In genomic region chrX:72609313-72609712, GRCh38 we compare ENCODE assay signal across 11 cellular contexts. TPM values are rescaled to one million over a fixed set of nuclear protein-coding genes. Genes with fewer than 3 reads are reported as not detected.
A peak's percentile ranks its signal among the peaks of the same experiment; 100 is the strongest.
DNase-seq lines count a peak whose midpoint lies in the region; ATAC-seq, FAIRE-seq and TF ChIP-seq lines count a peak whose summit lies in the region.
"Had no signal": no experiment of that assay in that cellular context is flagged by ENCODE, and none has a peak within 500 bp of the region (broad histone marks: within the 10 kb centered on the region; RNA-seq: fewer than 3 reads in every experiment).

No MANE protein-coding gene starts in this region.

- intact Hi-C loops in PC-3 (cut with micrococcal nuclease), result no loop called here
- intact Hi-C loops in endothelial cell of umbilical vein (cut with micrococcal nuclease), result no loop called here
- intact Hi-C loops in lower leg skin (cut with DNase I; ENCODE audit: low total_unique reads), result no loop called here

- no peaks in the 10 kb centered on the region for H3K9me2 ChIP-seq in PC-3 (replicated peaks; ENCODE audit: low read length)

- peak; percentile 84 for ATAC-seq in PC-3
- no peak for ATAC-seq in GM18909 (IDR thresholded peaks at IDR 0.05; ENCODE audit: poor library complexity, unreplicated experiment)

- H3K4me1 ChIP-seq in PC-3 (ENCODE audit: insufficient read depth, low read length), result no peaks in the 10 kb centered on the region
- no peaks in the 10 kb centered on the region for H3K4me1 ChIP-seq in endothelial cell of umbilical vein (ENCODE audit: control insufficient read depth, extremely low read depth, insufficient read depth, low read length)
- no peaks in the 10 kb centered on the region for H3K4me1 ChIP-seq in small intestine (ENCODE audit: control insufficient read depth in 2 of 2, insufficient read depth in 1 of 2, low read depth in 1 of 2, low read length in 1 of 2)

- H3K4me3 ChIP-seq in PC-3 (ENCODE audit: low read length), result no peak overlapping the region
- H3K4me3 ChIP-seq in endothelial cell of umbilical vein (replicated peaks in 1 of 3; ENCODE audit: insufficient read depth in 1 of 3, low read depth in 1 of 3, low read length in 3 of 3), result no peak overlapping the region
- no peak overlapping the region for H3K4me3 ChIP-seq in small intestine (ENCODE audit: low read depth in 1 of 2, low read length in 2 of 2)
- H3K4me3 ChIP-seq in lower leg skin (ENCODE audit: low read depth, poor library complexity, severe bottlenecking), result no peak overlapping the region

- WGBS in small intestine, 3 donors, result 47 to 66% (median 61%) methylated on average over 2 of the region's 2 CpGs
- 44 to 86% methylated on average over 2 of the region's 2 CpGs for WGBS in lower leg skin, 2 donors

- DNase-seq in SIG-M5 treated with dmso at 0.1 percent for 504 hours (lab: John Stamatoyannopoulos, UW; ENCODE audit: unreplicated experiment) (peak; percentile 4), SIG-M5 (lab: John Stamatoyannopoulos, UW) (no peak), PC-3 (peak; percentile 46), endothelial cell of umbilical vein (ENCODE audit: low read depth, low spot score) (peak; percentile 32), small intestine (peak; percentile 23), NCI-H446 treated with DMSO at 0.1 percent for 48 hours (lab: John Stamatoyannopoulos, UW) (no peak), lower leg skin (ENCODE audit: low spot score in 2 of 2) (no peak)
- DNase-seq: central memory CD4-positive, alpha-beta T cell; SW 1271 had no signal

- no peak overlapping the region for H3K9ac ChIP-seq in PC-3 (ENCODE audit: low read length)
- H3K9ac ChIP-seq in endothelial cell of umbilical vein (replicated peaks; ENCODE audit: extremely low read depth, insufficient read depth, low read length), result no peak overlapping the region

- no peak overlapping the region for H2AFZ ChIP-seq in PC-3 (ENCODE audit: low read length)
- no peak overlapping the region for H2AFZ ChIP-seq in endothelial cell of umbilical vein (ENCODE audit: low read depth, low read length)

- FAIRE-seq in endothelial cell of umbilical vein (lab: Jason Lieb, UNC) (no peak), small intestine (lab: Jason Lieb, UNC) (no peak)

- peak overlapping the region; percentile 26; the same call in 1 of the 2 replicates for H3K27ac ChIP-seq in PC-3 (ENCODE audit: low read length)
- H3K27ac ChIP-seq in endothelial cell of umbilical vein (ENCODE audit: insufficient read depth, low read depth, low read length), result no peak overlapping the region
- H3K27ac ChIP-seq in small intestine (ENCODE audit: low read depth in 1 of 2, low read length in 1 of 2), result no peak overlapping the region
- H3K27ac ChIP-seq: HL-60 had no signal

- no peaks in the 10 kb centered on the region for H3F3A ChIP-seq in PC-3 (ENCODE audit: low read length, unreplicated experiment)

- dilution Hi-C loops in endothelial cell of umbilical vein (cut with MboI; ENCODE audit: extremely low pct_ligation_motif_present, low sequenced_read_pairs), result no loop called here

- POLR2A ChIA-PET in PC-3 (lab: Charles Lee; ENCODE audit: unreplicated experiment) (no interaction called here), endothelial cell of umbilical vein (lab: Charles Lee) (no interaction called here)

- CTCF ChIA-PET in PC-3 (lab: Charles Lee) (no interaction called here), endothelial cell of umbilical vein (lab: Charles Lee) (no interaction called here)

- no peaks in the 10 kb centered on the region for H3K27me3 ChIP-seq in PC-3 (ENCODE audit: low read length)
- no peaks in the 10 kb centered on the region for H3K27me3 ChIP-seq in endothelial cell of umbilical vein (ENCODE audit: control insufficient read depth in 2 of 2, insufficient read depth in 2 of 2, low read length in 2 of 2)
- H3K27me3 ChIP-seq in small intestine (ENCODE audit: control insufficient read depth in 2 of 2, insufficient read depth in 2 of 2, low read length in 2 of 2), result no peaks in the 10 kb centered on the region

- H3K36me3 ChIP-seq in PC-3 (ENCODE audit: low read depth, low read length) (peaks cover 7% of the 10 kb centered on the region), endothelial cell of umbilical vein (ENCODE audit: control insufficient read depth in 2 of 2, extremely low read depth in 1 of 2, insufficient read depth in 2 of 2, low read length in 2 of 2) (no peaks in the 10 kb centered on the region), small intestine (ENCODE audit: control insufficient read depth in 2 of 2, insufficient read depth in 2 of 2, low read length in 2 of 2) (no peaks in the 10 kb centered on the region)

- H4K20me1 ChIP-seq in PC-3 (ENCODE audit: low read length), result no peaks in the 10 kb centered on the region
- no peaks in the 10 kb centered on the region for H4K20me1 ChIP-seq in endothelial cell of umbilical vein (replicated peaks; ENCODE audit: control insufficient read depth, extremely low read depth, insufficient read depth, low read length)

- H3K9me1 ChIP-seq in endothelial cell of umbilical vein (replicated peaks; ENCODE audit: control insufficient read depth, extremely low read depth, insufficient read depth, low read length), result no peaks in the 10 kb centered on the region

- H3K4me2 ChIP-seq in PC-3 (ENCODE audit: low read length) (no peak overlapping the region), endothelial cell of umbilical vein (ENCODE audit: insufficient read depth, low read length) (no peak overlapping the region)

- no peaks in the 10 kb centered on the region for H3K79me2 ChIP-seq in PC-3 (ENCODE audit: low read length)
- H3K79me2 ChIP-seq in endothelial cell of umbilical vein (ENCODE audit: control insufficient read depth, insufficient read depth, low read length), result no peaks in the 10 kb centered on the region

- no TSS peak for BruUV-seq in PC-3 (replicated peaks; lab: Mats Ljungman, UMichigan)
- no TSS peak for BruUV-seq in endothelial cell of umbilical vein (replicated peaks; lab: Mats Ljungman, UMichigan)

- TF ChIP-seq POLR2A in endothelial cell of umbilical vein (IDR thresholded peaks at IDR 0.05; ENCODE audit: low read depth, low read length) (no peak), lower leg skin (IDR thresholded peaks at IDR 0.05) (no peak)

- H3K9me3 ChIP-seq in PC-3 (ENCODE audit: low read length) (no peaks in the 10 kb centered on the region), endothelial cell of umbilical vein (replicated peaks; ENCODE audit: control insufficient read depth, insufficient read depth, low read length) (no peaks in the 10 kb centered on the region), small intestine (ENCODE audit: control insufficient read depth, low read depth) (no peaks in the 10 kb centered on the region)

- peak; percentile 58 for TF ChIP-seq CTCF in PC-3 (conservative IDR thresholded peaks at IDR 0.05; ENCODE audit: low read depth, low read length)
- TF ChIP-seq CTCF in endothelial cell of umbilical vein (IDR thresholded peaks at IDR 0.05; ENCODE audit: extremely low read depth in 1 of 2, insufficient read depth in 1 of 2, low read depth in 1 of 2, low read length in 2 of 2), result peak in 1 of 2 donors; percentile 28
- TF ChIP-seq CTCF in lower leg skin (IDR thresholded peaks at IDR 0.05), result no peak

TF ChIP-seq in endothelial cell of umbilical vein, 7 proteins besides CTCF, POLR2A, EP300 and RAD21:
- TF ChIP-seq FOS (IDR thresholded peaks at IDR 0.05; ENCODE audit: borderline replicate concordance, insufficient read depth, low read length) (no peak), EZH2 (IDR thresholded peaks at IDR 0.05; ENCODE audit: borderline replicate concordance, low read depth, low read length, severe bottlenecking) (no peak), JUN (IDR thresholded peaks at IDR 0.05; ENCODE audit: borderline replicate concordance, insufficient read depth, insufficient read length, low read depth) (no peak), POLR2AphosphoS5 (IDR thresholded peaks at IDR 0.05; ENCODE audit: insufficient read depth, low read depth, low read length) (no peak), GATA2 (IDR thresholded peaks at IDR 0.05; ENCODE audit: insufficient read depth, insufficient read length, low read depth, low read length) (no peak), MYC (IDR thresholded peaks at IDR 0.05; ENCODE audit: low read depth, low read length) (no peak)
- TF ChIP-seq, protein P1, sequence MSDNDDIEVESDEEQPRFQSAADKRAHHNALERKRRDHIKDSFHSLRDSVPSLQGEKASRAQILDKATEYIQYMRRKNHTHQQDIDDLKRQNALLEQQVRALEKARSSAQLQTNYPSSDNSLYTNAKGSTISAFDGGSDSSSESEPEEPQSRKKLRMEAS (IDR thresholded peaks at IDR 0.05; ENCODE audit: insufficient read depth, insufficient read length), result no peak

RNA-seq across cellular contexts. Expression of gene HDAC8, which starts 36.7 kb away (rescaled TPM):
- 28.5 and 40.5 TPM in 2 replicates for total RNA-seq in PC-3 (2014; rRNA removed)
- 37.2 and 38.9 TPM in 2 replicates for total RNA-seq in endothelial cell of umbilical vein
- 15.2 and 17.6 TPM in 2 replicates for polyA plus RNA-seq in endothelial cell of umbilical vein
- polyA plus RNA-seq in endothelial cell of umbilical vein (2011; cell fraction: cytosol; rRNA removed), result 20.3 and 23.6 TPM in 2 replicates
- polyA plus RNA-seq in endothelial cell of umbilical vein (2011; cell fraction: nucleus; rRNA removed), result 43.4 and 46.0 TPM in 2 replicates
- 23.4 and 31.6 TPM in 2 replicates for polyA plus RNA-seq in endothelial cell of umbilical vein (2012)
- polyA minus RNA-seq in endothelial cell of umbilical vein, result 50.6 and 61.3 TPM in 2 replicates
- polyA minus RNA-seq in endothelial cell of umbilical vein (2011; cell fraction: cytosol; rRNA and poly(A)+ RNA removed), result 18.2 TPM
- polyA minus RNA-seq in endothelial cell of umbilical vein (2011; cell fraction: nucleus; rRNA and poly(A)+ RNA removed), result 117 and 157 TPM in 2 replicates
- 10 to 100 TPM; 11.3 to 21.5 (median 16.6) TPM for polyA plus RNA-seq in small intestine
- 10 to 100 TPM; 13.8 to 19.3 (median 18.2) TPM for total RNA-seq in lower leg skin

Comparison
In these comparisons a context has a peak if more than half of its experiments do, and no peak if none do; other contexts are left out.
1. DNase-seq: peak in SIG-M5 treated with dmso at 0.1 percent for 504 hours (single experiment), PC-3 (single experiment), endothelial cell of umbilical vein (single experiment) and small intestine (single experiment); none in SIG-M5 (single experiment), NCI-H446 treated with DMSO at 0.1 percent for 48 hours (single experiment) and lower leg skin (0 of 2).